In genomic region chr5:25858019-25858418, GRCh38 we compare ENCODE assay signal across 14 cellular contexts.
A peak's percentile ranks its signal among the peaks of the same experiment; 100 is the strongest.
DNase-seq lines count a peak whose midpoint lies in the region; ATAC-seq and TF ChIP-seq lines count a peak whose summit lies in the region.
"Had no signal": no experiment of that assay in that cellular context is flagged by ENCODE, and none has a peak within 500 bp of the region (broad histone marks: within the 10 kb centered on the region; RNA-seq: fewer than 3 reads in every experiment).

No MANE protein-coding gene starts in this region.

- H4K5ac ChIP-seq in H9 (ENCODE audit: insufficient read length, low read depth, low read length): no peak overlapping the region

- POLR2A ChIA-PET in PC-3 (lab: Charles Lee; ENCODE audit: unreplicated experiment): no interaction called here

- no peaks in the 10 kb centered on the region for H3K79me1 ChIP-seq in H9 (ENCODE audit: insufficient read depth, low read depth, low read length, poor library complexity, severe bottlenecking)

- H3K27me3 ChIP-seq in H9 (ENCODE audit: insufficient read depth, low read length): no peaks in the 10 kb centered on the region
- H3K27me3 ChIP-seq in PC-3 (ENCODE audit: low read length): no peaks in the 10 kb centered on the region
- H3K27me3 ChIP-seq in esophagus squamous epithelium: no peaks in the 10 kb centered on the region
- no peaks in the 10 kb centered on the region for H3K27me3 ChIP-seq in foreskin keratinocyte
- H3K27me3 ChIP-seq: breast epithelium, spleen had no signal

- H3K9ac ChIP-seq in H9 (ENCODE audit: extremely low read depth, insufficient read length, low read length) (no peak overlapping the region), PC-3 (ENCODE audit: low read length) (no peak overlapping the region)

- H2BK12ac ChIP-seq in H9 (ENCODE audit: insufficient read length, low read depth, low read length): no peak overlapping the region

- DNase-seq in ELF-1 (ENCODE audit: low read depth, low spot score) (peak; percentile 37), H9 (peak; percentile 88), PC-3 (no peak), iPS-NIHi11 (ENCODE audit: low spot score) (peak; percentile 57), esophagus squamous epithelium (lab: John Stamatoyannopoulos, UW) (no peak), SKM-1 treated with dmso at 0.1 percent for 144 hours (lab: John Stamatoyannopoulos, UW; ENCODE audit: unreplicated experiment) (no peak), foreskin keratinocyte (no peak)
- DNase-seq: activated naive CD4-positive, alpha-beta T cell treated with Interleukin-2 at 50 U/mL for 16 hours; CD8-positive, alpha-beta memory T cell; GOT3; NCI-H1105; spleen had no signal

- H3K27me3 Mint-ChIP-seq in H9 (ENCODE audit: low read depth): no peaks in the 10 kb centered on the region
- H3K27me3 Mint-ChIP-seq: CD8-positive, alpha-beta memory T cell had no signal

- no peak overlapping the region for H2BK5ac ChIP-seq in H9 (ENCODE audit: insufficient read length, low read length)

- no TSS peak for BruUV-seq in PC-3 (replicated peaks; lab: Mats Ljungman, UMichigan)

- no peaks in the 10 kb centered on the region for H3K36me3 ChIP-seq in PC-3 (ENCODE audit: low read depth, low read length)
- no peaks in the 10 kb centered on the region for H3K36me3 ChIP-seq in esophagus squamous epithelium
- H3K36me3 ChIP-seq: breast epithelium, spleen had no signal

- H2BK15ac ChIP-seq in H9 (ENCODE audit: low read depth, low read length): no peak overlapping the region

- peak overlapping the region in 1 of 3 experiments; percentile 10; a peak in 1 of 7 replicates for H3K27ac Mint-ChIP-seq in H9
- H3K27ac Mint-ChIP-seq: CD8-positive, alpha-beta memory T cell had no signal

- no peak overlapping the region for H3K4me2 ChIP-seq in H9 (ENCODE audit: insufficient read depth, insufficient read length, low read length)
- H3K4me2 ChIP-seq in PC-3 (ENCODE audit: low read length): no peak overlapping the region

- no CpG with 5 or more reads among the region's 6 CpGs for WGBS in H9 (ENCODE audit: extremely low coverage, insufficient read length, low lambda C conversion rate)
- WGBS in esophagus squamous epithelium, 2 donors: 43 to 48% methylated on average over 4 to 6 of the region's 6 CpGs

- no peak overlapping the region for H2AK5ac ChIP-seq in H9 (ENCODE audit: insufficient read length, low read length)

- H3K9me2 ChIP-seq in PC-3 (replicated peaks; ENCODE audit: low read length): no peaks in the 10 kb centered on the region

- no peak overlapping the region for H3K14ac ChIP-seq in H9 (ENCODE audit: insufficient read depth, low read length)

- peaks cover 3 to 6% of the 10 kb centered on the region in 2 experiments; a peak in 2 of 4 replicates for H3K4me1 Mint-ChIP-seq in H9
- H3K4me1 Mint-ChIP-seq: CD8-positive, alpha-beta memory T cell had no signal

- H4K8ac ChIP-seq in H9 (replicated peaks; ENCODE audit: insufficient read length, low read depth, low read length): no peak overlapping the region

- no peaks in the 10 kb centered on the region for H3K79me2 ChIP-seq in H9 (ENCODE audit: insufficient read depth, low read length)
- no peaks in the 10 kb centered on the region for H3K79me2 ChIP-seq in PC-3 (ENCODE audit: low read length)

- H3K9me3 ChIP-seq in H9 (ENCODE audit: control insufficient read depth, low read depth, low read length) (no peaks in the 10 kb centered on the region), PC-3 (ENCODE audit: low read length) (no peaks in the 10 kb centered on the region), esophagus squamous epithelium (peaks cover 0 to 3% (median 0%) of the 10 kb centered on the region in 3 donors)

- H3K4ac ChIP-seq in H9 (ENCODE audit: low read depth, low read length): no peak overlapping the region

- no peak overlapping the region for H3K27ac ChIP-seq in H9 (ENCODE audit: insufficient read length, low read depth, low read length)
- H3K27ac ChIP-seq in PC-3 (ENCODE audit: low read length): no peak overlapping the region
- no peak overlapping the region for H3K27ac ChIP-seq in esophagus squamous epithelium
- no peak overlapping the region for H3K27ac ChIP-seq in foreskin keratinocyte
- H3K27ac ChIP-seq: breast epithelium, spleen had no signal

- no peaks in the 10 kb centered on the region for H3K23me2 ChIP-seq in H9 (ENCODE audit: insufficient read length, low read depth, low read length, poor library complexity, severe bottlenecking)

- intact Hi-C loops in PC-3 (cut with micrococcal nuclease) (no loop called here), esophagus squamous epithelium (cut with DNase I) (no loop called here)

- H3K4me3 ChIP-seq in PC-3 (ENCODE audit: low read length) (no peak overlapping the region), esophagus squamous epithelium (no peak overlapping the region)
- H3K4me3 ChIP-seq: breast epithelium, lung, spleen had no signal

- H2BK20ac ChIP-seq in H9 (ENCODE audit: low read depth, low read length, poor library complexity, severe bottlenecking): no peak overlapping the region

- CTCF ChIA-PET in PC-3 (lab: Charles Lee): no interaction called here

- H2AFZ ChIP-seq in H9 (ENCODE audit: low read length): no peak overlapping the region
- H2AFZ ChIP-seq in PC-3 (ENCODE audit: low read length): no peak overlapping the region

- H3K4me3 Mint-ChIP-seq in H9: no peak overlapping the region
- H3K4me3 Mint-ChIP-seq: CD8-positive, alpha-beta memory T cell had no signal

- no peaks in the 10 kb centered on the region for H3F3A ChIP-seq in PC-3 (ENCODE audit: low read length, unreplicated experiment)

- no peaks in the 10 kb centered on the region for H4K20me1 ChIP-seq in H9 (ENCODE audit: control insufficient read depth, insufficient read depth, insufficient read length)
- H4K20me1 ChIP-seq in PC-3 (ENCODE audit: low read length): no peaks in the 10 kb centered on the region

- H3T11ph ChIP-seq in H9 (ENCODE audit: low read length): no peak overlapping the region

- no peak overlapping the region for H3K56ac ChIP-seq in H9 (ENCODE audit: insufficient read length, low read depth, low read length)

- H2BK120ac ChIP-seq in H9 (ENCODE audit: low read depth, low read length, poor library complexity, severe bottlenecking): no peak overlapping the region

- no peak for TF ChIP-seq POLR2A in esophagus squamous epithelium (IDR thresholded peaks at IDR 0.05)

- H3K18ac ChIP-seq in H9 (ENCODE audit: insufficient read length, low read depth, low read length): no peak overlapping the region

- no peak for ATAC-seq in PC-3
- ATAC-seq in foreskin keratinocyte: no peak

- H3K23ac ChIP-seq in H9 (ENCODE audit: insufficient read length, low read depth, low read length): no peak overlapping the region

- H3K4me1 ChIP-seq in H9 (ENCODE audit: insufficient read depth, low read length): no peaks in the 10 kb centered on the region
- no peaks in the 10 kb centered on the region for H3K4me1 ChIP-seq in PC-3 (ENCODE audit: insufficient read depth, low read length)
- no peaks in the 10 kb centered on the region for H3K4me1 ChIP-seq in esophagus squamous epithelium
- H3K4me1 ChIP-seq in foreskin keratinocyte: no peaks in the 10 kb centered on the region
- H3K4me1 ChIP-seq: breast epithelium, spleen had no signal

- H3K9me3 Mint-ChIP-seq in H9: peaks cover 19 to 23% of the 10 kb centered on the region in 2 experiments; a peak in 4 of 5 replicates

- H4K91ac ChIP-seq in H9 (ENCODE audit: insufficient read length, low read depth, low read length): no peak overlapping the region

- peaks cover 9 to 22% (median 11%) of the 10 kb centered on the region in 3 experiments; a peak in 6 of 7 replicates for H3K36me3 Mint-ChIP-seq in H9 (ENCODE audit: insufficient read depth in 1 of 3, low read depth in 3 of 3)
- H3K36me3 Mint-ChIP-seq: CD8-positive, alpha-beta memory T cell had no signal

- peak; percentile 84 for TF ChIP-seq CTCF in H9 (conservative IDR thresholded peaks at IDR 0.05)
- TF ChIP-seq CTCF in PC-3 (conservative IDR thresholded peaks at IDR 0.05; ENCODE audit: low read depth, low read length): peak; percentile 53
- no peak for TF ChIP-seq CTCF in esophagus squamous epithelium (IDR thresholded peaks at IDR 0.05)
- no peak for TF ChIP-seq CTCF in foreskin keratinocyte (conservative IDR thresholded peaks at IDR 0.05)

Comparison
In these comparisons a context has a peak if more than half of its experiments do, and no peak if none do; other contexts are left out.
1. DNase-seq: peak in ELF-1 (single experiment), H9 (single experiment) and iPS-NIHi11 (single experiment); none in PC-3 (single experiment), esophagus squamous epithelium (single experiment), SKM-1 treated with dmso at 0.1 percent for 144 hours (single experiment) and foreskin keratinocyte (0 of 2).
2. CTCF ChIP-seq: peak in H9 (single experiment) and PC-3 (single experiment); none in esophagus squamous epithelium (0 of 6) and foreskin keratinocyte (single experiment).